ENCODE assay signal across 1 cellular context in the genomic region with DNA sequence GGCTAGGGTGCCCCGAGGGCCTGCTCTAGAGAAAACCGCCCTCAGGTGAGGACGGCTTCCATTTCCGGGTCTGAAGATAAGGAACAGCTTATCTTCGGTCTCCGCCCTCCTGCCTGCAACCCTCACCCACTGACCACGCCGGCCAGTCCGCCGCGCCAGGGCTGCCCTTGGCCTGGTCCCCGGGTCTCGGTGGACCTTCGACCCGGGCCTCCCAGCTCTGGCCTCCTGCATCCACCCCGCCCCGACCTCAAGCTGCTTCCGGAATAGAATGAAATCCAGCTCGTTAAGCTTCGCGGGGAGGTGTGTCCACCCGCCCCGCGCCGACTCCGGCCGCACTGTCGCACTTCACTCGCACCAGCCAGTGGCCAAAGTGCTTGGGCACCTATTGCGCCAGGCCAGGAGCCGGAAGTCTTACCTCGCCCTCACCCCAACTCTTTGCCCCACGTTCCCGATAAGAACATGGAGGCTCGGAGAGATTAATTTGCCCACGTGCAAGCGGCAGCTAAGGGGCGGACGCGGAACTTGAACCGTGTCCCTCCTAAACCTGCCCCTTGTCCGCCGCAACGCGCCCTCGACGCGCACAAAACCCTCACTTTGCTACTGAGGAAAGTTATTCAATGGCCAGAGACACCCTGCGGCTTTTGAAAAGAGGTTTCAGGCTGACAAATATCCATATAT.
TF ChIP-seq lines count a peak whose summit lies in the region.

No MANE protein-coding gene starts in this region.

TF ChIP-seq in HepG2, 621 proteins besides CTCF, POLR2A, EP300 and RAD21 (continued from another document and continues in another):
- 0 out of 2 replicates have a peak, but pooled peaks have one; percentile 32 for TF ChIP-seq ZSCAN22 (CRISPR knock-in tag; IDR thresholded peaks at IDR 0.05)
- TF ChIP-seq ZNF329 (CRISPR knock-in tag; IDR thresholded peaks at IDR 0.05; ENCODE audit: low read depth) = no peak; the same call in 1 of the 2 replicates
- no peak; the same call in 1 of the 2 replicates for TF ChIP-seq HCFC1 (IDR thresholded peaks at IDR 0.05; ENCODE audit: low read depth, low read length)
- TF ChIP-seq ZNF564 (CRISPR knock-in tag; IDR thresholded peaks at IDR 0.05) = peak; percentile 93
- no peak for TF ChIP-seq SUZ12 (IDR thresholded peaks at IDR 0.05; ENCODE audit: low read depth, low read length)
- TF ChIP-seq ISL2 (CRISPR knock-in tag; IDR thresholded peaks at IDR 0.05) = peak; percentile 87; the same call in 1 of the 2 replicates
- TF ChIP-seq ZNF703 (CRISPR knock-in tag; IDR thresholded peaks at IDR 0.05; ENCODE audit: borderline replicate concordance) = 0 out of 2 replicates have a peak, but pooled peaks have one; percentile 5
- peak; percentile 95 for TF ChIP-seq ERF (CRISPR knock-in tag; IDR thresholded peaks at IDR 0.05)
- TF ChIP-seq ZNF512B (CRISPR knock-in tag; IDR thresholded peaks at IDR 0.05; ENCODE audit: borderline replicate concordance) = peak; percentile 81; the same call in 1 of the 2 replicates
- TF ChIP-seq ZNF468 (CRISPR knock-in tag; IDR thresholded peaks at IDR 0.05) = peak; percentile 89; the same call in 1 of the 2 replicates
- peak; percentile 76 for TF ChIP-seq GATAD1 (CRISPR knock-in tag; IDR thresholded peaks at IDR 0.05)
- no peak for TF ChIP-seq BHLHE40 (IDR thresholded peaks at IDR 0.05; ENCODE audit: low read length)
- 0 out of 2 replicates have a peak, but pooled peaks have one; percentile 44 for TF ChIP-seq NR1H2 (CRISPR knock-in tag; IDR thresholded peaks at IDR 0.05; ENCODE audit: borderline replicate concordance, low read depth)
- TF ChIP-seq PAF1 (CRISPR knock-in tag; IDR thresholded peaks at IDR 0.05) = no peak
- no peak for TF ChIP-seq ZNF496 (CRISPR knock-in tag; IDR thresholded peaks at IDR 0.05; ENCODE audit: insufficient replicate concordance)
- no peak; the same call in 1 of the 2 replicates for TF ChIP-seq SMAD3 (CRISPR knock-in tag; IDR thresholded peaks at IDR 0.05)
- TF ChIP-seq, protein P1, sequence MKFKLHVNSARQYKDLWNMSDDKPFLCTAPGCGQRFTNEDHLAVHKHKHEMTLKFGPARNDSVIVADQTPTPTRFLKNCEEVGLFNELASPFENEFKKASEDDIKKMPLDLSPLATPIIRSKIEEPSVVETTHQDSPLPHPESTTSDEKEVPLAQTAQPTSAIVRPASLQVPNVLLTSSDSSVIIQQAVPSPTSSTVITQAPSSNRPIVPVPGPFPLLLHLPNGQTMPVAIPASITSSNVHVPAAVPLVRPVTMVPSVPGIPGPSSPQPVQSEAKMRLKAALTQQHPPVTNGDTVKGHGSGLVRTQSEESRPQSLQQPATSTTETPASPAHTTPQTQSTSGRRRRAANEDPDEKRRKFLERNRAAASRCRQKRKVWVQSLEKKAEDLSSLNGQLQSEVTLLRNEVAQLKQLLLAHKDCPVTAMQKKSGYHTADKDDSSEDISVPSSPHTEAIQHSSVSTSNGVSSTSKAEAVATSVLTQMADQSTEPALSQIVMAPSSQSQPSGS (CRISPR knock-in tag; IDR thresholded peaks at IDR 0.05) = no peak; the same call in 1 of the 2 replicates
- 0 out of 2 replicates have a peak, but pooled peaks have one; percentile 34 for TF ChIP-seq ZHX2 (IDR thresholded peaks at IDR 0.05; ENCODE audit: low read depth)
- no peak for TF ChIP-seq ZHX2 (CRISPR knock-in tag; IDR thresholded peaks at IDR 0.05; ENCODE audit: borderline replicate concordance)
- TF ChIP-seq ZNF615 (CRISPR knock-in tag; IDR thresholded peaks at IDR 0.05; ENCODE audit: borderline replicate concordance) = no peak; the same call in 1 of the 2 replicates
- no peak for TF ChIP-seq ARNT (IDR thresholded peaks at IDR 0.05)
- TF ChIP-seq PHF21A (CRISPR knock-in tag; IDR thresholded peaks at IDR 0.05) = peak; percentile 97
- TF ChIP-seq SRSF9 (IDR thresholded peaks at IDR 0.05; ENCODE audit: borderline replicate concordance, insufficient read depth, low read depth, low read length, poor library complexity, severe bottlenecking) = no peak
- peak; percentile 78 for TF ChIP-seq ZNF34 (CRISPR knock-in tag; IDR thresholded peaks at IDR 0.05; ENCODE audit: borderline replicate concordance)
- TF ChIP-seq KAT2B (IDR thresholded peaks at IDR 0.05; ENCODE audit: borderline replicate concordance, low read depth, low read length) = no peak
- TF ChIP-seq ZNF484 (CRISPR knock-in tag; IDR thresholded peaks at IDR 0.05; ENCODE audit: borderline replicate concordance, low read depth) = no peak
- peak; percentile 29; the same call in 1 of the 2 replicates for TF ChIP-seq ZNF235 (CRISPR knock-in tag; IDR thresholded peaks at IDR 0.05; ENCODE audit: borderline replicate concordance)
- peak; percentile 96 for TF ChIP-seq MYC (CRISPR knock-in tag; IDR thresholded peaks at IDR 0.05; ENCODE audit: borderline replicate concordance)
- TF ChIP-seq HNF4A (CRISPR knock-in tag; IDR thresholded peaks at IDR 0.05) = peak; percentile 97
- peak; percentile 71; the same call in 1 of the 2 replicates for TF ChIP-seq TGIF2 (CRISPR knock-in tag; IDR thresholded peaks at IDR 0.05)
- no peak for TF ChIP-seq SMARCE1 (IDR thresholded peaks at IDR 0.05; ENCODE audit: borderline replicate concordance)
- peak; percentile 69; the same call in 1 of the 2 replicates for TF ChIP-seq ZKSCAN8 (CRISPR knock-in tag; IDR thresholded peaks at IDR 0.05; ENCODE audit: borderline replicate concordance)
- TF ChIP-seq ZNF839 (CRISPR knock-in tag; IDR thresholded peaks at IDR 0.05; ENCODE audit: borderline replicate concordance) = peak; percentile 54; the same call in 1 of the 2 replicates
- peak; percentile 67; the same call in 1 of the 2 replicates for TF ChIP-seq NFIC (IDR thresholded peaks at IDR 0.05; ENCODE audit: low read length)
- TF ChIP-seq ZNF629 (CRISPR knock-in tag; conservative IDR thresholded peaks at IDR 0.05) = no peak; the same call in 1 of the 2 replicates
- TF ChIP-seq ZFP37 (CRISPR knock-in tag; IDR thresholded peaks at IDR 0.05; ENCODE audit: borderline replicate concordance) = no peak
- TF ChIP-seq ZNF292 (CRISPR knock-in tag; IDR thresholded peaks at IDR 0.05; ENCODE audit: borderline replicate concordance, low read depth) = no peak; the same call in 1 of the 2 replicates
- peak; percentile 82 for TF ChIP-seq ZMYM4 (CRISPR knock-in tag; IDR thresholded peaks at IDR 0.05)
- no peak for TF ChIP-seq PRPF4 (IDR thresholded peaks at IDR 0.05; ENCODE audit: low read depth, low read length, poor library complexity, severe bottlenecking)
- peak; percentile 91; the same call in 1 of the 2 replicates for TF ChIP-seq KLF12 (CRISPR knock-in tag; IDR thresholded peaks at IDR 0.05; ENCODE audit: borderline replicate concordance)
- TF ChIP-seq AGO2 (optimal IDR thresholded peaks at IDR 0.05; ENCODE audit: low read depth, low read length) = no peak
- TF ChIP-seq ZNF780A (CRISPR knock-in tag; IDR thresholded peaks at IDR 0.05) = no peak; the same call in 1 of the 2 replicates
- TF ChIP-seq CENPT (CRISPR knock-in tag; IDR thresholded peaks at IDR 0.05; ENCODE audit: low read depth) = no peak; the same call in 1 of the 2 replicates
- peak; percentile 95 for TF ChIP-seq ELF1 (CRISPR knock-in tag; IDR thresholded peaks at IDR 0.05)
- peak; percentile 73 for TF ChIP-seq DRAP1 (CRISPR knock-in tag; IDR thresholded peaks at IDR 0.05)
- no peak for TF ChIP-seq NFRKB (IDR thresholded peaks at IDR 0.05)
- TF ChIP-seq SOX6 (IDR thresholded peaks at IDR 0.05) = no peak
- peak; percentile 89 for TF ChIP-seq SOX6 (CRISPR knock-in tag; IDR thresholded peaks at IDR 0.05)
- TF ChIP-seq GLMP (CRISPR knock-in tag; IDR thresholded peaks at IDR 0.05; ENCODE audit: borderline replicate concordance) = no peak
- TF ChIP-seq ETV5 (CRISPR knock-in tag; IDR thresholded peaks at IDR 0.05; ENCODE audit: borderline replicate concordance) = peak; percentile 94
- TF ChIP-seq ZFP36 (IDR thresholded peaks at IDR 0.05; ENCODE audit: borderline replicate concordance, low read depth, low read length, partially characterized antibody) = no peak
- TF ChIP-seq, protein P2, sequence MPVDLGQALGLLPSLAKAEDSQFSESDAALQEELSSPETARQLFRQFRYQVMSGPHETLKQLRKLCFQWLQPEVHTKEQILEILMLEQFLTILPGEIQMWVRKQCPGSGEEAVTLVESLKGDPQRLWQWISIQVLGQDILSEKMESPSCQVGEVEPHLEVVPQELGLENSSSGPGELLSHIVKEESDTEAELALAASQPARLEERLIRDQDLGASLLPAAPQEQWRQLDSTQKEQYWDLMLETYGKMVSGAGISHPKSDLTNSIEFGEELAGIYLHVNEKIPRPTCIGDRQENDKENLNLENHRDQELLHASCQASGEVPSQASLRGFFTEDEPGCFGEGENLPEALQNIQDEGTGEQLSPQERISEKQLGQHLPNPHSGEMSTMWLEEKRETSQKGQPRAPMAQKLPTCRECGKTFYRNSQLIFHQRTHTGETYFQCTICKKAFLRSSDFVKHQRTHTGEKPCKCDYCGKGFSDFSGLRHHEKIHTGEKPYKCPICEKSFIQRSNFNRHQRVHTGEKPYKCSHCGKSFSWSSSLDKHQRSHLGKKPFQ (CRISPR knock-in tag; IDR thresholded peaks at IDR 0.05; ENCODE audit: insufficient replicate concordance) = peak; percentile 55
- TF ChIP-seq REXO4 (CRISPR knock-in tag; IDR thresholded peaks at IDR 0.05; ENCODE audit: borderline replicate concordance) = no peak
